Comparison of ENCODE assay signal across 8 cellular contexts in the genomic region with DNA sequence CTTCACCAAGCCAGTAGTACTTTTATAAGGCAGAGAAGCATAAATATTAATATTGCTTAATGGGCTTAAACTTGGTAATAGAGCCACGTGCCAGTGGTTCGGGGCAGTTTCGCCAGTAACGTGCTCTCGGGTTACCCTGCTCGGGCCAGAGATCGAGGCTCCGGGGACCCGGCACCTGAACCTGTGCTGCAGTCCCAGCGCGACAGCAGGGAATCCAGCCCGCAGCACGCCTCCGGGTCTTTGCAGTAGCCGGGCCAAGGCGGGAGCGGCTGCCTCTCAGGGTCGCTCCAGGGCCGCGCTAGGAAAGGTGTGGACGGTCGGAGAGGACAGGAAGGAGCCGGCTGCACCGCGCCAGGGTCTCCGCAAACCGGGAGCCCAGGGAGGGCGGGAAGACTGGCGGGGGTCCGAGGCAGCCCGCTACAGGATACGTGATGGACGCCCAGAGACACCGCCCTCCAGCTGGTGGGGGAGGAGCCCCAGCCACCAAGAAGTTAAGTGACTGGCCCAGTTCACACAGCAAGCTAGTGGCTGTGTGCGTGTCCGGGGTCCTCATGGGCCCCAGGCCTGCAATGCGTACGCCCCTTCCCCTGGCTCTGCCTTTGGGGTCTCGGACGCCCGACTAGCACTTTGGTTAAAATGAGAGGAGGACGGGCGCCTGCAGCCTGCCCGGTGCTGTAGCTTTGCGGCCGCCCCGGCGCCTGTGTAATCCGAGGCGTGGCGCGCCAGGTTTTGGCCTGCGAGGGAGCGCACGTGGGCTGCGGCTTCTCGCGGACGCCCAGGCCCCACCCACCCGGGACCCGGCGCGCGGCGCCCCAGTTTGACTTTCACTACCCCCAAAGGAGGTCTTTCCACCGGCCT. TPM values are rescaled to one million over a fixed set of nuclear protein-coding genes. Genes with fewer than 3 reads are reported as not detected.
A peak's percentile ranks its signal among the peaks of the same experiment; 100 is the strongest.
DNase-seq lines count a peak whose midpoint lies in the region; ATAC-seq and TF ChIP-seq lines count a peak whose summit lies in the region.

No MANE protein-coding gene starts in this region.

- no peaks in the 10 kb centered on the region for H3K36me3 ChIP-seq in lung (ENCODE audit: control insufficient read depth in 2 of 2, insufficient read depth in 2 of 2, low read length in 2 of 2)

- peaks cover 44% of the 10 kb centered on the region for H3K4me1 Mint-ChIP-seq in activated CD4-positive, alpha-beta memory T cell treated with anti-CD3 and anti-CD28 coated beads, Interleukin-2, amount 10 ng/mL, durations not matched to agents 7 days and 5 days

- no peak for TF ChIP-seq CTCF in lung (IDR thresholded peaks at IDR 0.05; ENCODE audit: control extremely low read depth, extremely low read depth)

- ATAC-seq in GM19372 (IDR thresholded peaks at IDR 0.05; ENCODE audit: low read depth, unreplicated experiment), result peak; percentile 48
- ATAC-seq in HG03520 (IDR thresholded peaks at IDR 0.05; ENCODE audit: unreplicated experiment), result peak; percentile 44
- ATAC-seq in lung (ENCODE audit: insufficient read depth, low FRiP score), result peak; percentile 82

- H3K4me3 ChIP-seq in lung, result peak overlapping the region; percentile 64

- H3K36me3 Mint-ChIP-seq in activated CD4-positive, alpha-beta memory T cell treated with anti-CD3 and anti-CD28 coated beads, Interleukin-2, amount 10 ng/mL, durations not matched to agents 7 days and 5 days (ENCODE audit: low read depth), result peaks cover 3% of the 10 kb centered on the region

- H3K4me3 Mint-ChIP-seq in activated CD4-positive, alpha-beta memory T cell treated with anti-CD3 and anti-CD28 coated beads, Interleukin-2, amount 10 ng/mL, durations not matched to agents 7 days and 5 days, result peak overlapping the region; percentile 88

- no peaks in the 10 kb centered on the region for H3K9me3 ChIP-seq in lung (ENCODE audit: control insufficient read depth in 2 of 2, insufficient read depth in 1 of 2, low read length in 1 of 2)

- H3K4me1 ChIP-seq in lung (ENCODE audit: control insufficient read depth in 2 of 2, insufficient read depth in 2 of 2, low read length in 2 of 2), result peaks cover under 1 to 2% of the 10 kb centered on the region in 2 donors

- WGBS in lung, 2 donors, result 0 to 1% methylated on average over 64 to 66 of the region's 66 CpGs

- no peaks in the 10 kb centered on the region for H3K9me3 Mint-ChIP-seq in activated CD4-positive, alpha-beta memory T cell treated with anti-CD3 and anti-CD28 coated beads, Interleukin-2, amount 10 ng/mL, durations not matched to agents 7 days and 5 days

- H3K27ac ChIP-seq in lung (ENCODE audit: low read depth in 1 of 2, low read length in 1 of 2), result peak overlapping the region; percentile 93 to 94

- POLR2A ChIA-PET in activated CD4-positive, alpha-beta memory T cell treated with anti-CD3 and anti-CD28 coated beads, Interleukin-2, amount 10 ng/mL, durations not matched to agents 7 days and 5 days (lab: Charles Lee), result interaction anchor here (0.6 to 2.9 kb wide), 20 partner anchors 8 to 410 kb away, joined by 3 to 20 read pairs (median 3); no protein-coding TSS in a partner anchor

- peaks cover 5% of the 10 kb centered on the region for H3K27me3 Mint-ChIP-seq in activated CD4-positive, alpha-beta memory T cell treated with anti-CD3 and anti-CD28 coated beads, Interleukin-2, amount 10 ng/mL, durations not matched to agents 7 days and 5 days

- CTCF ChIA-PET in activated CD4-positive, alpha-beta memory T cell treated with anti-CD3 and anti-CD28 coated beads, Interleukin-2, amount 10 ng/mL, durations not matched to agents 7 days and 5 days (lab: Charles Lee), result interaction anchor here (0.8 to 1.8 kb wide), 9 partner anchors 9 to 410 kb away, joined by 3 to 6 read pairs (median 3); no protein-coding TSS in a partner anchor

- H3K27me3 ChIP-seq in lung (ENCODE audit: control insufficient read depth, insufficient read depth), result no peaks in the 10 kb centered on the region

- H3K27ac Mint-ChIP-seq in activated CD4-positive, alpha-beta memory T cell treated with anti-CD3 and anti-CD28 coated beads, Interleukin-2, amount 10 ng/mL, durations not matched to agents 7 days and 5 days, result peak overlapping the region; percentile 94

- DNase-seq in CD1c-positive myeloid dendritic cell (ENCODE audit: extremely low spot score) (peak; percentile 93), NCI-H69 (lab: John Stamatoyannopoulos, UW) (peak; percentile 89), ecto neural progenitor cell (ENCODE audit: low spot score) (peak; percentile 93), lung (ENCODE audit: low spot score) (peak; percentile 83)
- DNase-seq in activated CD4-positive, alpha-beta memory T cell treated with anti-CD3 and anti-CD28 coated beads, Interleukin-2, amount 10 ng/mL, durations not matched to agents 7 days and 5 days, result peak; percentile 89
- DNase-seq in stimulated activated CD4-positive, alpha-beta T cell treated with anti-CD3 and anti-CD28 coated beads, TNF-alpha, amount 100 ng/mL, for 24 hours (ENCODE audit: low read depth in 3 of 3), result peak; percentile 67 to 83 (median 67)

RNA-seq across cellular contexts. Expression of a gene that starts 1.2 kb away (rescaled TPM):
- 10 to 100 TPM; 24.4 to 25.1 TPM for total RNA-seq in activated CD4-positive, alpha-beta memory T cell treated with anti-CD3 and anti-CD28 coated beads, Interleukin-2, amount 10 ng/mL, durations not matched to agents 7 days and 5 days
- total RNA-seq in lung, result 10 to 100 TPM; 39.0 to 87.7 TPM
- 10 to 100 TPM; 13.7 to 28.0 TPM for polyA plus RNA-seq in lung

Comparison
In these comparisons a context has a peak if more than half of its experiments do, and no peak if none do; other contexts are left out.
1. Peak in every context shown above with its lines: DNase-seq, ATAC-seq, H3K4me3 ChIP-seq and H3K27ac ChIP-seq.